Comparison of ENCODE assay signal across 9 cellular contexts in the genomic region with DNA sequence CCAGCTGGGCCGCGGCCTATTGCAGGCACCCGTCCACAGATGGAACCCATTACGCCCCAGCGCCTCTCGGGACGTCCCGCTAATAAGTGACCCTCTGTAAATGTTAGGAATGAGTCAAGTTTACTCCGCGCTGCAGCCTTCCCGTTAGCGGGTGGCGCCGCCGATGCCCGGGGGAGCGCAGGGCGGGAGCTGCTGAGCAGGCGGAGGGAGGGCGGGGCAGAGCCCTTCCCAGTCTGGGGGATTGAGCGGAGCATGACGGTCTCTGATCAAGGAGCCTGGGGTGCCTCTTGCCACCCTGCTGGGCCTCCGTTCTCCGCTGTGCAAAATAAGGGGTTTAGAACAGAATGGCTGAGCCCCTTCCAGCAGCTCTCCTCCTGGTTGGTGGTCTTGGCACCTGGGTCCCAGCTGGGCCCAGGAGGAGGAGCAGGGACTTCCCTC. TPM values are rescaled to one million over a fixed set of nuclear protein-coding genes. Genes with fewer than 3 reads are reported as not detected.
A peak's percentile ranks its signal among the peaks of the same experiment; 100 is the strongest.
DNase-seq lines count a peak whose midpoint lies in the region; ATAC-seq and TF ChIP-seq lines count a peak whose summit lies in the region.
"Had no signal": no experiment of that assay in that cellular context is flagged by ENCODE, and none has a peak within 500 bp of the region (broad histone marks: within the 10 kb centered on the region; RNA-seq: fewer than 3 reads in every experiment).

No MANE protein-coding gene starts in this region.

- no peaks in the 10 kb centered on the region for H3K79me1 ChIP-seq in IMR-90 (ENCODE audit: low read depth in 1 of 2, low read length in 2 of 2)
- H3K79me1 ChIP-seq in mesenchymal stem cell (replicated peaks; ENCODE audit: low read length, poor library complexity, severe bottlenecking): no peaks in the 10 kb centered on the region

- BruUV-seq in IMR-90 (replicated peaks; lab: Mats Ljungman, UMichigan): no TSS peak

- POLR2A ChIA-PET in IMR-90 (lab: Charles Lee; ENCODE audit: unreplicated experiment): no interaction called here

- H3K4me3 ChIP-seq in IMR-90 (ENCODE audit: insufficient read depth, low read depth, low read length): no peak overlapping the region
- no peak overlapping the region for H3K4me3 ChIP-seq in epithelial cell of esophagus (ENCODE audit: low read length)
- no peak overlapping the region for H3K4me3 ChIP-seq in mesenchymal stem cell (ENCODE audit: insufficient read depth in 1 of 2, low read depth in 1 of 2, low read length in 2 of 2)

- DNase-seq in AG08395 (ENCODE audit: low spot score): peak; percentile 95
- DNase-seq in IMR-90: peak; percentile 84
- DNase-seq in epithelial cell of esophagus (ENCODE audit: low read depth): peak; percentile 13
- DNase-seq in mesenchymal stem cell: peak; percentile 74
- DNase-seq in putamen (ENCODE audit: low spot score): no peak
- no peak for DNase-seq in activated CD4-positive, alpha-beta T cell treated with anti-CD3 and anti-CD28 coated beads for 4 hours
- no peak for DNase-seq in NCI-H446 (lab: John Stamatoyannopoulos, UW)
- DNase-seq: activated CD8-positive, alpha-beta memory T cell treated with anti-CD3 and anti-CD28 coated beads, Interleukin-2, amount 10 ng/mL, durations not matched to agents 7 days and 5 days had no signal

- H2BK120ac ChIP-seq in IMR-90 (ENCODE audit: low read depth, low read length) (peak overlapping the region; percentile 96), mesenchymal stem cell (ENCODE audit: low read depth, low read length) (no peak overlapping the region)

- peak overlapping the region; percentile 73; the same call in 1 of the 2 replicates for H3K18ac ChIP-seq in IMR-90 (ENCODE audit: low read depth, low read length)
- H3K18ac ChIP-seq in mesenchymal stem cell (ENCODE audit: low read depth in 1 of 2, low read length in 2 of 2): no peak overlapping the region

- peak overlapping the region; percentile 86; the same call in 1 of the 2 replicates for H2BK20ac ChIP-seq in IMR-90 (ENCODE audit: low read depth, low read length)

- H3K4ac ChIP-seq in IMR-90 (ENCODE audit: low read depth, low read length) (peak overlapping the region; percentile 97), mesenchymal stem cell (ENCODE audit: low read depth in 1 of 2, low read length in 2 of 2) (no peak overlapping the region)

- H3K4me1 ChIP-seq in IMR-90 (ENCODE audit: control insufficient read depth, insufficient read depth, low read length): peaks cover 49% of the 10 kb centered on the region
- peaks cover 35% of the 10 kb centered on the region for H3K4me1 ChIP-seq in mesenchymal stem cell (ENCODE audit: control insufficient read depth, insufficient read depth, low read depth, low read length)

- H3K23ac ChIP-seq in IMR-90 (ENCODE audit: low read depth, low read length): no peak overlapping the region
- H3K23ac ChIP-seq in mesenchymal stem cell (ENCODE audit: low read length in 2 of 2): no peak overlapping the region

- H4K20me1 ChIP-seq in IMR-90 (ENCODE audit: insufficient read depth, low read length): no peaks in the 10 kb centered on the region

- H4K91ac ChIP-seq in IMR-90 (ENCODE audit: insufficient read depth, low read depth, low read length) (peak overlapping the region; percentile 95), mesenchymal stem cell (ENCODE audit: low read length) (no peak overlapping the region)

- peak overlapping the region in 1 of 2 experiments; percentile 78; a peak in 3 of 4 replicates for H4K8ac ChIP-seq in IMR-90 (ENCODE audit: low read depth in 2 of 2, low read length in 2 of 2)
- H4K8ac ChIP-seq in mesenchymal stem cell (ENCODE audit: low read length): no peak overlapping the region

- H2BK5ac ChIP-seq in IMR-90 (ENCODE audit: low read depth, low read length, poor library complexity, severe bottlenecking) (peak overlapping the region; percentile 22), mesenchymal stem cell (ENCODE audit: low read depth, low read length, poor library complexity, severe bottlenecking) (no peak overlapping the region)

- peak overlapping the region; percentile 84; the same call in 1 of the 2 replicates for H4K5ac ChIP-seq in IMR-90 (ENCODE audit: low read depth, low read length)

- TF ChIP-seq CTCF in IMR-90 (conservative IDR thresholded peaks at IDR 0.05; ENCODE audit: low read depth, low read length) (0 out of 2 replicates have a peak, but pooled peaks have one; percentile 1), epithelial cell of esophagus (IDR thresholded peaks at IDR 0.05; ENCODE audit: insufficient read depth, low read depth, low read length, missing control alignments) (no peak)

- H3K14ac ChIP-seq in IMR-90 (replicated peaks; ENCODE audit: low read depth, low read length) (peak overlapping the region; percentile 81; the same call in 1 of the 2 replicates), mesenchymal stem cell (ENCODE audit: low read length in 2 of 2) (no peak overlapping the region)

- H3K9ac ChIP-seq in IMR-90 (ENCODE audit: low read depth, low read length) (no peak overlapping the region), mesenchymal stem cell (ENCODE audit: low read length) (peak overlapping the region; percentile 78)

- peak overlapping the region in 1 of 2 experiments; percentile 85 for H2BK12ac ChIP-seq in mesenchymal stem cell (ENCODE audit: low read length in 2 of 2)

- peak overlapping the region; percentile 86 for H2AK9ac ChIP-seq in IMR-90 (replicated peaks; ENCODE audit: low read depth, low read length, poor library complexity)

- intact Hi-C loops in IMR-90 (cut with micrococcal nuclease): no loop called here

- H3K9me1 ChIP-seq in IMR-90 (ENCODE audit: insufficient read depth, low read length): peaks cover 13% of the 10 kb centered on the region

- no peak; the same call in 1 of the 2 replicates for TF ChIP-seq RAD21 in IMR-90 (IDR thresholded peaks at IDR 0.05; ENCODE audit: low read length)

- no peak for TF ChIP-seq POLR2A in IMR-90 (IDR thresholded peaks at IDR 0.05; ENCODE audit: low read depth, low read length)

- peak overlapping the region; percentile 79 for H2AFZ ChIP-seq in IMR-90 (replicated peaks; ENCODE audit: low read length, poor library complexity)
- H2AFZ ChIP-seq in mesenchymal stem cell (ENCODE audit: low read depth, low read length): no peak overlapping the region

- H3K9me3 ChIP-seq in IMR-90 (ENCODE audit: control insufficient read depth, insufficient read depth, low read length) (no peaks in the 10 kb centered on the region), mesenchymal stem cell (ENCODE audit: control insufficient read depth, low read length) (no peaks in the 10 kb centered on the region)

- peak overlapping the region; percentile 58; the same call in 1 of the 2 replicates for H3K4me2 ChIP-seq in IMR-90 (ENCODE audit: low read depth, low read length)
- peak overlapping the region; percentile 62 for H3K4me2 ChIP-seq in mesenchymal stem cell (ENCODE audit: low read length, poor library complexity, severe bottlenecking)

- H3K36me3 ChIP-seq in IMR-90 (ENCODE audit: control insufficient read depth, insufficient read depth, low read length) (no peaks in the 10 kb centered on the region), mesenchymal stem cell (ENCODE audit: control insufficient read depth in 1 of 2, insufficient read depth in 2 of 2, low read depth in 1 of 2, low read length in 2 of 2) (peaks cover 0 to 3% of the 10 kb centered on the region in 2 experiments)

- 2% methylated on average over 9 of the region's 24 CpGs; no CpG with 5 or more reads in 1 of the 2 experiments for WGBS in IMR-90 (ENCODE audit: extremely low coverage in 2 of 2, insufficient read length in 1 of 2), 2 experiments
- 1% methylated on average over 23 of the region's 24 CpGs for WGBS in mesenchymal stem cell

- dilution Hi-C loops in IMR-90 (cut with HindIII; ENCODE audit: low sequenced_read_pairs, unreplicated experiment): no loop called here

- no peak overlapping the region for H3K56ac ChIP-seq in IMR-90 (ENCODE audit: extremely low read depth, insufficient read depth, low read length)

- ATAC-seq in IMR-90 (ENCODE audit: low read depth) (peak; percentile 81), HG02840 (IDR thresholded peaks at IDR 0.05; ENCODE audit: low FRiP score, unreplicated experiment) (no peak)
- ATAC-seq: activated CD8-positive, alpha-beta memory T cell treated with anti-CD3 and anti-CD28 coated beads, Interleukin-2, amount 10 ng/mL, durations not matched to agents 7 days and 5 days had no signal

- H2AK5ac ChIP-seq in IMR-90 (ENCODE audit: low read depth, low read length) (peak overlapping the region; percentile 54), mesenchymal stem cell (ENCODE audit: low read length, severe bottlenecking) (no peak overlapping the region)

- in situ Hi-C loops in IMR-90 (cut with MboI; ENCODE audit: low sequenced_read_pairs): loop anchor here (5.0 kb wide), 1 partner anchor 71 kb away; no protein-coding TSS in a partner anchor

- H2BK15ac ChIP-seq in IMR-90 (ENCODE audit: low read depth, low read length): no peak overlapping the region
- peak overlapping the region; percentile 33 for H2BK15ac ChIP-seq in mesenchymal stem cell (ENCODE audit: low read depth, poor library complexity, severe bottlenecking)

- CTCF ChIA-PET in IMR-90 (lab: Yijun Ruan, JAX): no interaction called here

- H3K27ac ChIP-seq in IMR-90 (ENCODE audit: insufficient read depth, low read length) (peak overlapping the region; percentile 83), mesenchymal stem cell (ENCODE audit: low read length, poor library complexity, severe bottlenecking) (no peak overlapping the region)

- H3K27me3 ChIP-seq in IMR-90 (ENCODE audit: control insufficient read depth, insufficient read depth, low read length) (no peaks in the 10 kb centered on the region), mesenchymal stem cell (ENCODE audit: control insufficient read depth in 1 of 2, insufficient read depth in 1 of 2, low read length in 2 of 2) (peaks cover 0 to 43% of the 10 kb centered on the region in 2 experiments)

RNA-seq across cellular contexts. Expression of gene CROCC2, which starts 10.5 kb away (rescaled TPM):
- total RNA-seq in IMR-90 (2012; rRNA removed): not detected in 2 replicates
- not detected in 2 replicates for polyA plus RNA-seq in IMR-90 (2012; rRNA removed)
- not detected in 2 replicates for polyA plus RNA-seq in IMR-90 (2012; cell fraction: cytosol; rRNA removed)
- 0.03 and 0.17 TPM in 2 replicates for polyA plus RNA-seq in IMR-90 (2012; cell fraction: nucleus; rRNA removed; ENCODE audit: low replicate concordance)
- not detected for polyA plus RNA-seq in mesenchymal stem cell (2013, experiment 1 of 2)
- polyA plus RNA-seq in mesenchymal stem cell (2013, experiment 2 of 2): not detected
- total RNA-seq: activated CD8-positive, alpha-beta memory T cell treated with anti-CD3 and anti-CD28 coated beads, Interleukin-2, amount 10 ng/mL, durations not matched to agents 7 days and 5 days had no signal

RNA-seq across cellular contexts. Expression of gene MAB21L4, which starts 20.6 kb away (rescaled TPM):
- total RNA-seq in IMR-90 (2012; rRNA removed): not detected in 2 replicates
- not detected in 2 replicates for polyA plus RNA-seq in IMR-90 (2012; rRNA removed)
- polyA plus RNA-seq in IMR-90 (2012; cell fraction: cytosol; rRNA removed): not detected in 2 replicates
- polyA plus RNA-seq in IMR-90 (2012; cell fraction: nucleus; rRNA removed; ENCODE audit: low replicate concordance): 0.02 TPM in 1 of 2 replicates, not detected in the other
- not detected for polyA plus RNA-seq in mesenchymal stem cell (2013, experiment 1 of 2)
- not detected for polyA plus RNA-seq in mesenchymal stem cell (2013, experiment 2 of 2)
- total RNA-seq: activated CD8-positive, alpha-beta memory T cell treated with anti-CD3 and anti-CD28 coated beads, Interleukin-2, amount 10 ng/mL, durations not matched to agents 7 days and 5 days had no signal

RNA-seq across cellular contexts. Expression of gene AGXT, which starts 48.0 kb away (rescaled TPM):
- total RNA-seq in IMR-90 (2012; rRNA removed): not detected in 2 replicates
- not detected in 2 replicates for polyA plus RNA-seq in IMR-90 (2012; rRNA removed)
- polyA plus RNA-seq in IMR-90 (2012; cell fraction: cytosol; rRNA removed): not detected in 2 replicates
- not detected in 2 replicates for polyA plus RNA-seq in IMR-90 (2012; cell fraction: nucleus; rRNA removed; ENCODE audit: low replicate concordance)
- not detected for polyA plus RNA-seq in mesenchymal stem cell (2013, experiment 1 of 2)
- polyA plus RNA-seq in mesenchymal stem cell (2013, experiment 2 of 2): not detected
- total RNA-seq: activated CD8-positive, alpha-beta memory T cell treated with anti-CD3 and anti-CD28 coated beads, Interleukin-2, amount 10 ng/mL, durations not matched to agents 7 days and 5 days had no signal

Comparison
In these comparisons a context has a peak if more than half of its experiments do, and no peak if none do; other contexts are left out.
1. DNase-seq: peak in AG08395 (single experiment), IMR-90 (single experiment), epithelial cell of esophagus (single experiment) and mesenchymal stem cell (single experiment); none in putamen (single experiment), activated CD4-positive, alpha-beta T cell treated with anti-CD3 and anti-CD28 coated beads for 4 hours (0 of 2) and NCI-H446 (0 of 2).